22 cellular contexts compared by ENCODE assay signal in the genomic region with DNA sequence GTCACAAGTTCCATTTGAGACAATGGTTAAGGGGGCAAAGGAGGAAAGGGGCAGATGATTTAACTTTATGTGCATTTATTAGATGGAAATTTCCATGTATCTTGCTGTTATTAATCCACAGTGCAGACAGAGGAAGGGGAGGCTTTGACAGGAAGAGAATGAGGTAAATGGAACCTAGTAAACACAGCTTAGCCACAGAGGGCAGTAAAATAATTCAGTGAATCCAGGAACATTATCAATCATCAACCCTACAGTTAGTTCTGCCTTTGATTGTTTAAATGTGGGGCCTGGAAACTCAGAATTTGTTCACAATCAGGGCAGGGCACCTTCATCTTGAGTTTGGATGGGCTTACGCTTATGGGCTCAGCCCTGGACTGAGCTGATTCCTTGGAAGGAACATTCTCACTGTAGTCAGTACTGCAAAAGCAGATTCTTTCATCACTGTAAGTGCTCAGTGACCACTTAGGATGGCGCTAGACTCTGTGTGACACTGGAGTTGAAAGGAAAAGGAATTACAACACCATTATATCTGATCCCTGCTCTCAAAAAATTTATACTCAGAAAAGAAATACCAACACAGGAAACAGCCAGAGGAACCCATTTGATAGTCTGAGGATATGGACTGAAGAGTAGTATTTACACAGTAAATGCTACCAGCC.
"Had no signal": no experiment of that assay in that cellular context is flagged by ENCODE, and none has a peak within 500 bp of the region (broad histone marks: within the 10 kb centered on the region; RNA-seq: fewer than 3 reads in every experiment).

No MANE protein-coding gene starts in this region.

- H3K27ac Mint-ChIP-seq: activated naive CD8-positive, alpha-beta T cell; nephron progenitor cell; progenitor cell of endocrine pancreas; T-cell had no signal

- DNase-seq: activated CD4-positive, CD25-positive, alpha-beta regulatory T cell treated with anti-CD3 and anti-CD28 coated beads, Interleukin-2, amount 50 U/mL, for 72 hours; activated gamma-delta T cell; activated T-cell treated with anti-CD3 and anti-CD28 coated beads, Interleukin-2, amount 50 U/mL, for 1 hour; amygdala; body of pancreas; dorsolateral prefrontal cortex; foreskin keratinocyte; nephron progenitor cell; occipital lobe; SHP77 treated with DMSO at 0.1 percent for 48 hours; SK-N-SH; stimulated activated CD4-positive, alpha-beta T cell treated with anti-CD3 and anti-CD28 coated beads, Interleukin-12 subunit alpha, Interleukin-12 subunit beta, amount 100 ng/mL, for 4 hours; stimulated activated CD4-positive, alpha-beta T cell treated with anti-CD3 and anti-CD28 coated beads, Interleukin-1b, Interleukin-23, amount 100 ng/mL, for 48 hours; stimulated activated naive CD8-positive, alpha-beta T cell treated with anti-CD3 and anti-CD28 coated beads, Interleukin-15, amount 100 ng/mL, for 72 hours; T-cell; trophoblast cell had no signal

- H3K9ac ChIP-seq: SK-N-SH had no signal

- H3K4me3 ChIP-seq: body of pancreas, dorsolateral prefrontal cortex, hepatocyte, suprapubic skin had no signal

- H3K27me3 Mint-ChIP-seq: activated naive CD8-positive, alpha-beta T cell; stimulated activated naive CD8-positive, alpha-beta T cell treated with anti-CD3 and anti-CD28 coated beads, Interleukin-15, amount 100 ng/mL, for 72 hours; T-cell had no signal

- H3K4me2 ChIP-seq: hepatocyte, SK-N-SH had no signal

- H3K4me3 Mint-ChIP-seq: activated naive CD8-positive, alpha-beta T cell; nephron progenitor cell; stimulated activated naive CD8-positive, alpha-beta T cell treated with anti-CD3 and anti-CD28 coated beads, Interleukin-15, amount 100 ng/mL, for 72 hours; T-cell had no signal

- H3K36me3 Mint-ChIP-seq: T-cell had no signal

- H3K9me3 ChIP-seq: body of pancreas, SK-N-SH, suprapubic skin had no signal

- H3K4me1 ChIP-seq: body of pancreas had no signal

- H3K4me1 Mint-ChIP-seq: nephron progenitor cell had no signal

- H3K27ac ChIP-seq: body of pancreas, dorsolateral prefrontal cortex, epithelial cell of prostate, foreskin keratinocyte, hepatocyte, suprapubic skin, VCaP had no signal

- ATAC-seq: body of pancreas; foreskin keratinocyte; stimulated activated naive CD8-positive, alpha-beta T cell treated with anti-CD3 and anti-CD28 coated beads, Interleukin-15, amount 100 ng/mL, for 72 hours; T-cell had no signal

- H3K36me3 ChIP-seq: suprapubic skin had no signal

- H3K79me2 ChIP-seq: hepatocyte had no signal

- H3K9me2 ChIP-seq: SK-N-SH had no signal

- H2AFZ ChIP-seq: hepatocyte had no signal

- H3K27me3 ChIP-seq: body of pancreas, dorsolateral prefrontal cortex, foreskin keratinocyte, hepatocyte, suprapubic skin had no signal
